Comparison of ENCODE assay signal across 17 cellular contexts in the genomic region with DNA sequence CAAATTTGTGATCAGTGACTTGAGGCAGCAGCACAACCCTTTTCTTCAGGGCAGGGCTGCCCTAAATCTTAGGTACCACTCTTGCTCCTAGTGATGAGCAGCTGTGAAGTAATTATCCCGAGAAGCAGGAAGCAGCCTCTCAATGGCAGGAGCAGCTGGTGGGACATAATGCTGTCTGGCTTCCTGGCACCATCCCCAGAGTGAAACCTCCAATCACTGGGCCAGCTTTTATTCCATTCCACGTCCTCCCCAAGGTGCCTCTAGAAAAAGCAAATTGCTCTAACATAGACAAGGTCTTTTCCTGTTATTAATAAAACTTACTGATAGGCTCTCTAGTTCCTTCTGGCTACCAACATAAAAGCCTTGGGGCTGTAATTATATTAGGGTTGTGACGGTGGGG.
DNase-seq lines count a peak whose midpoint lies in the region; ATAC-seq lines count a peak whose summit lies in the region.
"Had no signal": no experiment of that assay in that cellular context is flagged by ENCODE, and none has a peak within 500 bp of the region (broad histone marks: within the 10 kb centered on the region; RNA-seq: fewer than 3 reads in every experiment).

No MANE protein-coding gene starts in this region.

- ATAC-seq in GM21737 (IDR thresholded peaks at IDR 0.05; ENCODE audit: unreplicated experiment): no peak
- no peak for ATAC-seq in stimulated activated naive B cell treated with anti-CD40 and anti-IgM and Interleukin-4, amounts not matched to agents 10 μg/mL and 1 μg/mL and 100 μg/mL, for 72 hours (replicated peaks)
- ATAC-seq: stimulated activated naive CD8-positive, alpha-beta T cell treated with anti-CD3 and anti-CD28 coated beads, Interleukin-15, Interleukin-2, amounts not matched to agents 100 U/mL and 50 U/mL, for 24 hours had no signal

- no peak overlapping the region for H3K4me3 Mint-ChIP-seq in stimulated activated naive B cell treated with anti-CD40 and anti-IgM and Interleukin-4, amounts not matched to agents 10 μg/mL and 1 μg/mL and 100 μg/mL, for 72 hours
- H3K4me3 Mint-ChIP-seq: activated naive CD8-positive, alpha-beta T cell; nephron had no signal

- H3K27ac Mint-ChIP-seq in stimulated activated naive B cell treated with anti-CD40 and anti-IgM and Interleukin-4, amounts not matched to agents 10 μg/mL and 1 μg/mL and 100 μg/mL, for 72 hours: no peak overlapping the region
- H3K27ac Mint-ChIP-seq: activated naive CD8-positive, alpha-beta T cell; nephron had no signal

- H3K9me3 Mint-ChIP-seq in stimulated activated naive B cell treated with anti-CD40 and anti-IgM and Interleukin-4, amounts not matched to agents 10 μg/mL and 1 μg/mL and 100 μg/mL, for 72 hours: peaks cover 0 to 2% of the 10 kb centered on the region in 2 donors

- no peaks in the 10 kb centered on the region for H3K27me3 Mint-ChIP-seq in stimulated activated naive B cell treated with anti-CD40 and anti-IgM and Interleukin-4, amounts not matched to agents 10 μg/mL and 1 μg/mL and 100 μg/mL, for 72 hours
- H3K27me3 Mint-ChIP-seq: activated naive CD8-positive, alpha-beta T cell had no signal

- DNase-seq in Ammon's horn (ENCODE audit: low spot score) (peak; percentile 9), NCI-H1417 treated with DMSO at 0.1 percent for 48 hours (lab: John Stamatoyannopoulos, UW) (peak; percentile 47), NCI-H2196 treated with DMSO at 0.1 percent for 48 hours (lab: John Stamatoyannopoulos, UW; ENCODE audit: unreplicated experiment) (peak; percentile 89), SHP77 (lab: John Stamatoyannopoulos, UW) (peak; percentile 48 to 74), GDM1 (lab: John Stamatoyannopoulos, UW) (no peak), kidney tubule cell (ENCODE audit: low spot score) (no peak)
- DNase-seq in stimulated activated naive B cell treated with anti-CD40 and anti-IgM and Interleukin-4, amounts not matched to agents 10 μg/mL and 1 μg/mL and 100 μg/mL, for 72 hours: no peak
- DNase-seq: 8988T; activated T-cell treated with anti-CD3 and anti-CD28 coated beads, Interleukin-2, amount 50 U/mL, for 48 hours; islet precursor cell; Karpas-422; mesenchymal stem cell; NCI-H187 treated with DMSO at 0.1 percent for 48 hours; stimulated activated naive CD8-positive, alpha-beta T cell treated with anti-CD3 and anti-CD28 coated beads, Interleukin-15, Interleukin-2, amounts not matched to agents 100 U/mL and 50 U/mL, for 24 hours had no signal

- no peaks in the 10 kb centered on the region for H3K4me1 Mint-ChIP-seq in stimulated activated naive B cell treated with anti-CD40 and anti-IgM and Interleukin-4, amounts not matched to agents 10 μg/mL and 1 μg/mL and 100 μg/mL, for 72 hours

- no peaks in the 10 kb centered on the region for H3K36me3 Mint-ChIP-seq in stimulated activated naive B cell treated with anti-CD40 and anti-IgM and Interleukin-4, amounts not matched to agents 10 μg/mL and 1 μg/mL and 100 μg/mL, for 72 hours

Comparison
In these comparisons a context has a peak if more than half of its experiments do, and no peak if none do; other contexts are left out.
1. DNase-seq: peak in Ammon's horn (single experiment), NCI-H1417 treated with DMSO at 0.1 percent for 48 hours (single experiment), NCI-H2196 treated with DMSO at 0.1 percent for 48 hours (single experiment) and SHP77 (2 of 2); none in GDM1 (single experiment), stimulated activated naive B cell treated with anti-CD40 and anti-IgM and Interleukin-4, amounts not matched to agents 10 μg/mL and 1 μg/mL and 100 μg/mL, for 72 hours (single experiment) and kidney tubule cell (single experiment).